In genomic region chr17:34300652-34301390, GRCh38 we compare ENCODE assay signal across 15 cellular contexts. TPM values are rescaled to one million over a fixed set of nuclear protein-coding genes. Genes with fewer than 3 reads are reported as not detected.
DNase-seq lines count a peak whose midpoint lies in the region; ATAC-seq and TF ChIP-seq lines count a peak whose summit lies in the region.
"Had no signal": no experiment of that assay in that cellular context is flagged by ENCODE, and none has a peak within 500 bp of the region (broad histone marks: within the 10 kb centered on the region; RNA-seq: fewer than 3 reads in every experiment).

No MANE protein-coding gene starts in this region.

- no peak overlapping the region for H3K4me3 Mint-ChIP-seq in activated CD4-positive, alpha-beta memory T cell treated with anti-CD3 and anti-CD28 coated beads, Interleukin-2, amount 10 ng/mL, durations not matched to agents 7 days and 5 days

- POLR2A ChIA-PET in activated CD4-positive, alpha-beta memory T cell treated with anti-CD3 and anti-CD28 coated beads, Interleukin-2, amount 10 ng/mL, durations not matched to agents 7 days and 5 days (lab: Charles Lee): no interaction called here

- H3K4me3 ChIP-seq in GM12865 (ENCODE audit: low read depth, low read length): no peak overlapping the region
- H3K4me3 ChIP-seq in psoas muscle: no peak overlapping the region
- H3K4me3 ChIP-seq: body of pancreas, stomach had no signal

- ATAC-seq in psoas muscle (peak in 1 of 4 donors; percentile 46), GM19452 (IDR thresholded peaks at IDR 0.05; ENCODE audit: unreplicated experiment) (no peak), HG03196 (IDR thresholded peaks at IDR 0.05; ENCODE audit: unreplicated experiment) (no peak)
- ATAC-seq: body of pancreas had no signal

- CTCF ChIA-PET in activated CD4-positive, alpha-beta memory T cell treated with anti-CD3 and anti-CD28 coated beads, Interleukin-2, amount 10 ng/mL, durations not matched to agents 7 days and 5 days (lab: Charles Lee): interaction anchor here (1.5 kb wide), 1 partner anchor 60 kb away, joined by 7 read pairs; no protein-coding TSS in a partner anchor

- peak overlapping the region; percentile 48 for H3K27ac ChIP-seq in psoas muscle
- H3K27ac ChIP-seq: body of pancreas had no signal

- 19 to 21% (median 21%) methylated on average over 3 of the region's 3 CpGs for WGBS in psoas muscle, 3 donors

- H3K9me3 Mint-ChIP-seq in activated CD4-positive, alpha-beta memory T cell treated with anti-CD3 and anti-CD28 coated beads, Interleukin-2, amount 10 ng/mL, durations not matched to agents 7 days and 5 days: peaks cover 7% of the 10 kb centered on the region

- H3K9me3 ChIP-seq in psoas muscle: no peaks in the 10 kb centered on the region
- H3K9me3 ChIP-seq: body of pancreas, stomach had no signal

- no peak overlapping the region for H3K27ac Mint-ChIP-seq in activated CD4-positive, alpha-beta memory T cell treated with anti-CD3 and anti-CD28 coated beads, Interleukin-2, amount 10 ng/mL, durations not matched to agents 7 days and 5 days

- DNase-seq in GM12865 (ENCODE audit: low read depth) (peak; percentile 54), SW480 (ENCODE audit: low spot score) (peak; percentile 47), fibroblast of peridontal ligament (ENCODE audit: extremely low read depth) (peak; percentile 64), psoas muscle (no peak)
- DNase-seq in activated CD4-positive, alpha-beta T cell treated with anti-CD3 and anti-CD28 coated beads, Interleukin-2, amount 50 U/mL, for 48 hours: no peak
- DNase-seq in activated CD4-positive, alpha-beta memory T cell treated with anti-CD3 and anti-CD28 coated beads, Interleukin-2, amount 10 ng/mL, durations not matched to agents 7 days and 5 days: no peak
- DNase-seq: activated CD8-positive, alpha-beta memory T cell treated with anti-CD3 and anti-CD28 coated beads, Interleukin-2, amount 50 U/mL, for 48 hours; body of pancreas; COR-L47; head of caudate nucleus; NCI-H1694; NK-92 treated with Interleukin-12 subunit alpha and Interleukin-12 subunit beta, amount 100 ng/mL, for 24 hours; stomach had no signal

- H3K27me3 ChIP-seq in psoas muscle (ENCODE audit: insufficient read depth in 3 of 3, low read length in 2 of 3): no peaks in the 10 kb centered on the region
- H3K27me3 ChIP-seq: body of pancreas had no signal

- peaks cover 17% of the 10 kb centered on the region for H3K27me3 Mint-ChIP-seq in activated CD4-positive, alpha-beta memory T cell treated with anti-CD3 and anti-CD28 coated beads, Interleukin-2, amount 10 ng/mL, durations not matched to agents 7 days and 5 days

- peaks cover 4% of the 10 kb centered on the region for H3K4me1 Mint-ChIP-seq in activated CD4-positive, alpha-beta memory T cell treated with anti-CD3 and anti-CD28 coated beads, Interleukin-2, amount 10 ng/mL, durations not matched to agents 7 days and 5 days

- no peaks in the 10 kb centered on the region for H3K4me1 ChIP-seq in psoas muscle
- H3K4me1 ChIP-seq: body of pancreas had no signal

- H3K36me3 ChIP-seq in psoas muscle (ENCODE audit: insufficient read depth in 1 of 2, low read depth in 1 of 2): no peaks in the 10 kb centered on the region
- H3K36me3 ChIP-seq: stomach had no signal

- intact Hi-C loops in psoas muscle (cut with DNase I): no loop called here

- H3K36me3 Mint-ChIP-seq in activated CD4-positive, alpha-beta memory T cell treated with anti-CD3 and anti-CD28 coated beads, Interleukin-2, amount 10 ng/mL, durations not matched to agents 7 days and 5 days (ENCODE audit: low read depth): no peaks in the 10 kb centered on the region

- no peak for TF ChIP-seq CTCF in GM12865 (IDR thresholded peaks at IDR 0.05; ENCODE audit: insufficient read depth, low read depth, low read length, missing control alignments)
- TF ChIP-seq CTCF in psoas muscle (IDR thresholded peaks at IDR 0.05): no peak

RNA-seq across cellular contexts. Expression of gene CCL11, which starts 15.3 kb away (rescaled TPM):
- total RNA-seq in psoas muscle: 1 to 10 TPM in 1 of 4 donors, under 1 TPM in 1, not detected in 2; 0.42 to 1.6 TPM
- not detected for polyA plus RNA-seq in psoas muscle
- total RNA-seq in activated CD4-positive, alpha-beta memory T cell treated with anti-CD3 and anti-CD28 coated beads, Interleukin-2, amount 10 ng/mL, durations not matched to agents 7 days and 5 days: not detected
- total RNA-seq: body of pancreas had no signal

RNA-seq across cellular contexts. Expression of gene CCL8, which starts 18.4 kb away (rescaled TPM):
- total RNA-seq in psoas muscle: under 1 TPM in 1 of 4 donors, not detected in 3; 0.42 TPM
- under 1 TPM in 2 of 3 donors, not detected in 1; 0.03 to 0.09 TPM for polyA plus RNA-seq in psoas muscle
- total RNA-seq in activated CD4-positive, alpha-beta memory T cell treated with anti-CD3 and anti-CD28 coated beads, Interleukin-2, amount 10 ng/mL, durations not matched to agents 7 days and 5 days: not detected
- total RNA-seq: body of pancreas had no signal

RNA-seq across cellular contexts. Expression of gene CCL7, which starts 30.8 kb away (rescaled TPM):
- total RNA-seq in psoas muscle: under 1 TPM in 2 of 4 donors, not detected in 2; 0.28 to 0.66 TPM
- polyA plus RNA-seq in psoas muscle: 1 to 10 TPM in 1 of 3 donors, under 1 TPM in 1, not detected in 1; 0.05 to 2.7 TPM
- not detected for total RNA-seq in activated CD4-positive, alpha-beta memory T cell treated with anti-CD3 and anti-CD28 coated beads, Interleukin-2, amount 10 ng/mL, durations not matched to agents 7 days and 5 days
- total RNA-seq: body of pancreas, stomach had no signal
- polyA plus RNA-seq: stomach had no signal

RNA-seq across cellular contexts. Expression of gene CCL2, which starts 45.7 kb away (rescaled TPM):
- total RNA-seq in psoas muscle: 10 to 100 TPM in 2 of 4 donors, 1 to 10 TPM in 2; 5.0 to 28.3 (median 17.2) TPM
- 10 to 100 TPM in 1 of 3 donors, 1 to 10 TPM in 2; 7.2 to 12.8 (median 8.0) TPM for polyA plus RNA-seq in psoas muscle
- not detected for total RNA-seq in activated CD4-positive, alpha-beta memory T cell treated with anti-CD3 and anti-CD28 coated beads, Interleukin-2, amount 10 ng/mL, durations not matched to agents 7 days and 5 days

RNA-seq across cellular contexts. Expression of gene CCL13, which starts 55.5 kb away (rescaled TPM):
- total RNA-seq in psoas muscle: 1 to 10 TPM in 1 of 4 donors, under 1 TPM in 1, not detected in 2; 0.73 to 1.2 TPM
- under 1 TPM; 0.10 to 0.27 (median 0.20) TPM for polyA plus RNA-seq in psoas muscle
- total RNA-seq in activated CD4-positive, alpha-beta memory T cell treated with anti-CD3 and anti-CD28 coated beads, Interleukin-2, amount 10 ng/mL, durations not matched to agents 7 days and 5 days: not detected
- total RNA-seq: body of pancreas had no signal

Comparison
In these comparisons a context has a peak if more than half of its experiments do, and no peak if none do; other contexts are left out.
1. DNase-seq: peak in GM12865 (single experiment), SW480 (single experiment) and fibroblast of peridontal ligament (single experiment); none in psoas muscle (0 of 2), activated CD4-positive, alpha-beta T cell treated with anti-CD3 and anti-CD28 coated beads, Interleukin-2, amount 50 U/mL, for 48 hours (0 of 2) and activated CD4-positive, alpha-beta memory T cell treated with anti-CD3 and anti-CD28 coated beads, Interleukin-2, amount 10 ng/mL, durations not matched to agents 7 days and 5 days (single experiment).